Comparison of ENCODE assay signal across 9 cellular contexts in the genomic region with DNA sequence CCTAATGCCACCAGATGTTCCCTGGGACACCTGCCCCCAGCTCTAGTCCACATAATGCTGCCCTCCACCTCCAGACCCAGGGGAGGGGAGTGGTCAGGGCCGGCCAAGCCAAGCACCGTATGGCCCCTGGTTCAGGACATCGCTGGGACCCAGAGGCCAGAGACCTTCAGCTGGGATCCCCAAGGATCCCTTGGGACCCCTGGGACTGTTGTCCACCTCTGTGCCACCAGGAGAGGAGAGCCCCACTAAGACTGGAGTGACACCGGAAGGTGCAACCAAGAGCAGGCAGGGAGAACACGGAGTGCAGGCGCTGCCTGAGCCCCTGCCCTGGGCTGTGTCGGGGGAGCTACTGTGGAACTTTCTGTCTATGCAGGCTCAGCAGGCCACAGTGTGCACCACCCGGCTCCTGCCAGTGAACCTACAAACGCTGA. TPM values are rescaled to one million over a fixed set of nuclear protein-coding genes. Genes with fewer than 3 reads are reported as not detected.
DNase-seq lines count a peak whose midpoint lies in the region; ATAC-seq and TF ChIP-seq lines count a peak whose summit lies in the region.
"Had no signal": no experiment of that assay in that cellular context is flagged by ENCODE, and none has a peak within 500 bp of the region (broad histone marks: within the 10 kb centered on the region; RNA-seq: fewer than 3 reads in every experiment).

No MANE protein-coding gene starts in this region.

- H3K4me1 Mint-ChIP-seq in naive B cell = peaks cover 39 to 70% (median 56%) of the 10 kb centered on the region in 3 donors

- H3K27ac Mint-ChIP-seq in naive B cell = peak overlapping the region in 5 of 6 donors; percentile 42 to 95 (median 89)

- TF ChIP-seq CTCF in NB4 (IDR thresholded peaks at IDR 0.05; ENCODE audit: low read depth, low read length) (no peak), stomach (IDR thresholded peaks at IDR 0.05) (no peak)

- no peak for TF ChIP-seq EP300 in stomach (IDR thresholded peaks at IDR 0.05)

- WGBS in stomach, 5 donors = 63 to 82% (median 68%) methylated on average over 6 to 9 of the region's 9 CpGs

- H3K4me1 ChIP-seq in stomach = peaks cover 0 to 22% (median 10%) of the 10 kb centered on the region in 4 donors

- peak overlapping the region in 1 of 5 donors; percentile 18 for H3K27ac ChIP-seq in stomach

- DNase-seq in NB4 (ENCODE audit: low read depth) (peak; percentile 67), naive B cell (no peak), UCSD-AML1 (lab: John Stamatoyannopoulos, UW; ENCODE audit: unreplicated experiment) (no peak), stomach (no peak), inferior parietal cortex (ENCODE audit: extremely low spot score) (no peak)
- DNase-seq: midbrain had no signal

- no peaks in the 10 kb centered on the region for H3K36me3 Mint-ChIP-seq in naive B cell

- H3K4me3 ChIP-seq in NB4 (ENCODE audit: low read depth, low read length) (peak overlapping the region; percentile 30), stomach (no peak overlapping the region)

- intact Hi-C loops in stomach (cut with DNase I; ENCODE audit: low total_unique reads) = no loop called here

- H3K36me3 ChIP-seq in stomach = no peaks in the 10 kb centered on the region

- TF ChIP-seq POLR2A in NB4 (IDR thresholded peaks at IDR 0.05; ENCODE audit: extremely low read depth, insufficient read length) (no peak), stomach (IDR thresholded peaks at IDR 0.05) (no peak)

- peak; percentile 35 for ATAC-seq in GM18517 (IDR thresholded peaks at IDR 0.05; ENCODE audit: unreplicated experiment)
- peak; percentile 21 for ATAC-seq in GM21825 (IDR thresholded peaks at IDR 0.05; ENCODE audit: unreplicated experiment)
- peak; percentile 31 to 44 for ATAC-seq in naive B cell (ENCODE audit: low read depth in 2 of 2)
- no peak for ATAC-seq in SK-N-SH treated with all-trans-retinoic acid at 6 μM for 48 hours

- no peaks in the 10 kb centered on the region for H3K27me3 Mint-ChIP-seq in naive B cell

- peak overlapping the region; percentile 35 to 89 (median 82) for H3K4me3 Mint-ChIP-seq in naive B cell

- H3K27me3 ChIP-seq in stomach = peaks cover 0 to 9% (median 0%) of the 10 kb centered on the region in 3 donors

- H3K9me3 Mint-ChIP-seq in naive B cell = peaks cover 0 to 7% (median 0%) of the 10 kb centered on the region in 7 donors

- no peaks in the 10 kb centered on the region for H3K9me3 ChIP-seq in stomach

TF ChIP-seq in SK-N-SH treated with all-trans-retinoic acid at 6 μM for 48 hours, 23 proteins besides CTCF, POLR2A, EP300 and RAD21:
- no peak for TF ChIP-seq ZFP30 (CRISPR knock-in tag; IDR thresholded peaks at IDR 0.05)
- TF ChIP-seq, protein P1, sequence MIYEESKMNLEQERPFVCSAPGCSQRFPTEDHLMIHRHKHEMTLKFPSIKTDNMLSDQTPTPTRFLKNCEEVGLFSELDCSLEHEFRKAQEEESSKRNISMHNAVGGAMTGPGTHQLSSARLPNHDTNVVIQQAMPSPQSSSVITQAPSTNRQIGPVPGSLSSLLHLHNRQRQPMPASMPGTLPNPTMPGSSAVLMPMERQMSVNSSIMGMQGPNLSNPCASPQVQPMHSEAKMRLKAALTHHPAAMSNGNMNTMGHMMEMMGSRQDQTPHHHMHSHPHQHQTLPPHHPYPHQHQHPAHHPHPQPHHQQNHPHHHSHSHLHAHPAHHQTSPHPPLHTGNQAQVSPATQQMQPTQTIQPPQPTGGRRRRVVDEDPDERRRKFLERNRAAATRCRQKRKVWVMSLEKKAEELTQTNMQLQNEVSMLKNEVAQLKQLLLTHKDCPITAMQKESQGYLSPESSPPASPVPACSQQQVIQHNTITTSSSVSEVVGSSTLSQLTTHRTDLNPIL (CRISPR knock-in tag; IDR thresholded peaks at IDR 0.05; ENCODE audit: low read depth) = no peak
- TF ChIP-seq, protein P2, sequence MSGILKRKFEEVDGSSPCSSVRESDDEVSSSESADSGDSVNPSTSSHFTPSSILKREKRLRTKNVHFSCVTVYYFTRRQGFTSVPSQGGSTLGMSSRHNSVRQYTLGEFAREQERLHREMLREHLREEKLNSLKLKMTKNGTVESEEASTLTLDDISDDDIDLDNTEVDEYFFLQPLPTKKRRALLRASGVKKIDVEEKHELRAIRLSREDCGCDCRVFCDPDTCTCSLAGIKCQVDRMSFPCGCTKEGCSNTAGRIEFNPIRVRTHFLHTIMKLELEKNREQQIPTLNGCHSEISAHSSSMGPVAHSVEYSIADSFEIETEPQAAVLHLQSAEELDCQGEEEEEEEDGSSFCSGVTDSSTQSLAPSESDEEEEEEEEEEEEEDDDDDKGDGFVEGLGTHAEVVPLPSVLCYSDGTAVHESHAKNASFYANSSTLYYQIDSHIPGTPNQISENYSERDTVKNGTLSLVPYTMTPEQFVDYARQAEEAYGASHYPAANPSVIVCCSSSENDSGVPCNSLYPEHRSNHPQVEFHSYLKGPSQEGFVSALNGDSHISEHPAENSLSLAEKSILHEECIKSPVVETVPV (CRISPR knock-in tag; IDR thresholded peaks at IDR 0.05) = no peak
- TF ChIP-seq TOX (CRISPR knock-in tag; IDR thresholded peaks at IDR 0.05; ENCODE audit: borderline replicate concordance) = no peak

RNA-seq across cellular contexts. Expression of a gene that starts 43.6 kb away (rescaled TPM):
- polyA plus RNA-seq in naive B cell (ENCODE audit: low read depth in 6 of 6) (not detected), stomach (not detected)
- total RNA-seq in stomach = not detected
